ENCODE assay signal across 17 cellular contexts in the genomic region with DNA sequence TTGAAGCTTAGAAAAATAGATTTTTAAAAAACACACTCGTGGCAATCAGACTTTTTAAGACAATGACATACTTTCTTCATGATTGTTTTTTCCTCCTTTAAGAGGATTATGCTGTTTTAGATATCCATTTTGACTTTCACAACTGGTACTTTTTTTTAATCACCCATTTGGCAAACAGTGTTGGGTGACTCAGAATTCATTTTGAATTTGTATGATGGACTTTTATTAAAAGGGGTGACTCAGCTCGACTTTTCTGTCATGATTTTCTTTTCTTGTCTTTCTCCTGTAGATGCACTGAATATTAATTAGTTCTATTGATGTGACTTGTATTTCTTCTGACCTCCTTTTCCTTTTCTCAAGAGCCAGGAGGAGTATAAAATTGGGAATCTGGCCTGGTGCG. TPM values are rescaled to one million over a fixed set of nuclear protein-coding genes. Genes with fewer than 3 reads are reported as not detected.
A peak's percentile ranks its signal among the peaks of the same experiment; 100 is the strongest.
DNase-seq lines count a peak whose midpoint lies in the region; ATAC-seq and TF ChIP-seq lines count a peak whose summit lies in the region.
"Had no signal": no experiment of that assay in that cellular context is flagged by ENCODE, and none has a peak within 500 bp of the region (broad histone marks: within the 10 kb centered on the region; RNA-seq: fewer than 3 reads in every experiment).

No MANE protein-coding gene starts in this region.

- H3K4me3 ChIP-seq in retinal pigment epithelial cell (ENCODE audit: low read length): no peak overlapping the region

- no peak for TF ChIP-seq CTCF in retinal pigment epithelial cell (conservative IDR thresholded peaks at IDR 0.05; ENCODE audit: low read depth, low read length)

- DNase-seq in EH (ENCODE audit: low read depth) (peak; percentile 75), LHCN-M2 (ENCODE audit: low read depth) (peak; percentile 45), astrocyte of the hippocampus (ENCODE audit: low read depth, low spot score) (peak; percentile 28), retinal pigment epithelial cell (ENCODE audit: low read depth) (peak; percentile 87), NCI-H187 (lab: John Stamatoyannopoulos, UW) (no peak), NK-92 (lab: John Stamatoyannopoulos, UW; ENCODE audit: unreplicated experiment) (no peak)
- no peak for DNase-seq in activated naive CD8-positive, alpha-beta T cell treated with anti-CD3 and anti-CD28 coated beads, Interleukin-2, amount 50 U/mL, for 24 hours
- DNase-seq: Caco-2, DMS53, GDM1, Kasumi-1, NCI-H146, NCI-H226, NCI-H69, Right ventricle myocardium superior had no signal

- no peaks in the 10 kb centered on the region for H3K36me3 Mint-ChIP-seq in activated naive CD8-positive, alpha-beta T cell treated with anti-CD3 and anti-CD28 coated beads, Interleukin-2, amount 50 U/mL, for 24 hours (ENCODE audit: low read depth)

- H3K4me3 Mint-ChIP-seq in activated naive CD8-positive, alpha-beta T cell treated with anti-CD3 and anti-CD28 coated beads, Interleukin-2, amount 50 U/mL, for 24 hours: no peak overlapping the region
- H3K4me3 Mint-ChIP-seq: T-helper 1 cell treated with Interleukin-12 subunit alpha and Interleukin-12 subunit beta and Interleukin-4 antibody, amounts not matched to agents 30 μg/mL and 1 μg/mL, for 36 hours had no signal

- peaks cover 3% of the 10 kb centered on the region for H3K27me3 Mint-ChIP-seq in activated naive CD8-positive, alpha-beta T cell treated with anti-CD3 and anti-CD28 coated beads, Interleukin-2, amount 50 U/mL, for 24 hours

- H3K9me3 Mint-ChIP-seq in activated naive CD8-positive, alpha-beta T cell treated with anti-CD3 and anti-CD28 coated beads, Interleukin-2, amount 50 U/mL, for 24 hours: no peaks in the 10 kb centered on the region
- H3K9me3 Mint-ChIP-seq: T-helper 1 cell treated with Interleukin-12 subunit alpha and Interleukin-12 subunit beta and Interleukin-4 antibody, amounts not matched to agents 30 μg/mL and 1 μg/mL, for 36 hours had no signal

- ATAC-seq in GM18868 (IDR thresholded peaks at IDR 0.05; ENCODE audit: unreplicated experiment): no peak
- no peak for ATAC-seq in activated naive CD8-positive, alpha-beta T cell treated with anti-CD3 and anti-CD28 coated beads, Interleukin-2, amount 50 U/mL, for 24 hours

- no peaks in the 10 kb centered on the region for H3K4me1 Mint-ChIP-seq in activated naive CD8-positive, alpha-beta T cell treated with anti-CD3 and anti-CD28 coated beads, Interleukin-2, amount 50 U/mL, for 24 hours

- H3K27ac Mint-ChIP-seq in activated naive CD8-positive, alpha-beta T cell treated with anti-CD3 and anti-CD28 coated beads, Interleukin-2, amount 50 U/mL, for 24 hours: no peak overlapping the region
- H3K27ac Mint-ChIP-seq: T-helper 1 cell treated with Interleukin-12 subunit alpha and Interleukin-12 subunit beta and Interleukin-4 antibody, amounts not matched to agents 30 μg/mL and 1 μg/mL, for 36 hours had no signal

RNA-seq across cellular contexts. Expression of a gene that starts 44.7 kb away (rescaled TPM):
- 14.8 and 34.0 TPM in 2 replicates for total RNA-seq in LHCN-M2 (2014; rRNA removed)
- polyA plus RNA-seq in LHCN-M2 (2012): 40.7 TPM
- total RNA-seq: Caco-2, Right ventricle myocardium superior had no signal

Comparison
In these comparisons a context has a peak if more than half of its experiments do, and no peak if none do; other contexts are left out.
1. DNase-seq: peak in EH (single experiment), LHCN-M2 (single experiment), astrocyte of the hippocampus (single experiment) and retinal pigment epithelial cell (single experiment); none in NCI-H187 (0 of 2), NK-92 (single experiment) and activated naive CD8-positive, alpha-beta T cell treated with anti-CD3 and anti-CD28 coated beads, Interleukin-2, amount 50 U/mL, for 24 hours (single experiment).